ENCODE assay signal across 24 cellular contexts in the genomic region with DNA sequence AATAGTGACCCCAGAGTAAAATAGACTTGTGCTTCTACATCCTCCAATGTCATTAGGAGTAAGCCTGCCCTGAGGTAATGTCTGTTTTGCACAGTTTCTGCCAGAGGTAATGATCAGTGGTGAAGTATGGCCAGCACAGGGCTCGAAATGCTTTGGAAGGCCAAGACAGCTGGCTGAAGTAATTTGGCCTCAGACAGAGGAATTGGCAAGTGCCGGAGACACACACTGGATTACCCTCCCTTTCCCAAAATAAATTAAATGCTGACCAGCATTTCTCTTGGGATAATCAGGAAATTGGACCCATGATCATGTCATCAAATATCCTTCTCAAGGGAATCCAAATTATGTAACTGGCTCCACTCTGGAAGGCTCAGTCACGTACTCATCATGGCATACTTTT.
"Had no signal": no experiment of that assay in that cellular context is flagged by ENCODE, and none has a peak within 500 bp of the region (broad histone marks: within the 10 kb centered on the region; RNA-seq: fewer than 3 reads in every experiment).

No MANE protein-coding gene starts in this region.

- H3K27ac ChIP-seq: ascending aorta, body of pancreas, SJCRH30, VCaP had no signal

- H3K9me3 ChIP-seq: ascending aorta, body of pancreas, SJCRH30, SK-N-SH had no signal

- H3K4me1 ChIP-seq: ascending aorta, body of pancreas, SJCRH30 had no signal

- ATAC-seq: activated naive CD4-positive, alpha-beta T cell treated with anti-CD3 and anti-CD28 coated beads, Interleukin-2, amount 50 U/mL, for 72 hours; activated naive CD8-positive, alpha-beta T cell treated with anti-CD3 and anti-CD28 coated beads, Interleukin-2, amount 50 U/mL, for 24 hours; activated T-cell treated with anti-CD3 and anti-CD28 coated beads, Interleukin-2, amount 50 U/mL, for 4 hours; body of pancreas had no signal

- DNase-seq: activated CD4-positive, alpha-beta memory T cell treated with anti-CD3 and anti-CD28 coated beads for 36 hours; activated CD4-positive, alpha-beta T cell treated with anti-CD3 and anti-CD28 coated beads, Interleukin-2, amount 10 ng/mL, durations not matched to agents 7 days and 5 days; activated CD4-positive, CD25-positive, alpha-beta regulatory T cell; activated CD8-positive, alpha-beta memory T cell treated with anti-CD3 and anti-CD28 coated beads for 24 hours; activated effector memory CD4-positive, alpha-beta T cell treated with anti-CD3 and anti-CD28 coated beads, Interleukin-2, amount 50 U/mL, for 16 hours; activated naive CD4-positive, alpha-beta T cell treated with Interleukin-2 at 50 U/mL for 16 hours; activated naive CD8-positive, alpha-beta T cell treated with anti-CD3 and anti-CD28 coated beads, Interleukin-2, amount 50 U/mL, for 24 hours; activated T-cell treated with anti-CD3 and anti-CD28 coated beads, Interleukin-2, amount 50 U/mL, for 4 hours; amniotic stem cell; body of pancreas; MM.1S; NCI-H1930; NCI-H2171; NCI-H2227 treated with DMSO at 0.1 percent for 48 hours; NCI-H446 treated with DMSO at 0.1 percent for 48 hours; NCI-H524 treated with DMSO at 0.1 percent for 48 hours; NCI-H748 treated with DMSO at 0.1 percent for 48 hours; SJCRH30; SK-N-SH; T-helper 1 cell had no signal

- H3K36me3 ChIP-seq: ascending aorta, SJCRH30 had no signal

- H3K4me2 ChIP-seq: SK-N-SH had no signal

- FAIRE-seq: bronchial epithelial cell had no signal

- H3K27me3 ChIP-seq: ascending aorta, body of pancreas, SJCRH30 had no signal

- H3K4me3 ChIP-seq: ascending aorta, body of pancreas, SJCRH30 had no signal

- H3K9ac ChIP-seq: SK-N-SH had no signal
